Comparison of ENCODE assay signal across 1 cellular context in genomic region chr15:41661078-41661528, GRCh38.
TF ChIP-seq lines count a peak whose summit lies in the region.

No MANE protein-coding gene starts in this region.

TF ChIP-seq in K562, 482 proteins besides CTCF, POLR2A, EP300 and RAD21 (continued from another document):
- TF ChIP-seq CEBPZ (IDR thresholded peaks at IDR 0.05; ENCODE audit: borderline replicate concordance, low read depth, low read length) (no peak), PTRF (tag; IDR thresholded peaks at IDR 0.05) (no peak), BCLAF1 (IDR thresholded peaks at IDR 0.05; ENCODE audit: borderline replicate concordance in 1 of 2, control insufficient read depth in 1 of 2, low read depth in 2 of 2, low read length in 1 of 2) (0 out of 4 replicates have a peak, but pooled peaks of 1 of the 2 experiments have one; percentile 54), RBM34 (IDR thresholded peaks at IDR 0.05; ENCODE audit: borderline replicate concordance, insufficient read depth, low read length) (no peak), ZC3H4 (CRISPR knock-in tag; IDR thresholded peaks at IDR 0.05; ENCODE audit: borderline replicate concordance) (0 out of 2 replicates have a peak, but pooled peaks have one; percentile 5), HINFP (tag; conservative IDR thresholded peaks at IDR 0.05; ENCODE audit: low read depth) (no peak), PYGO2 (tag; IDR thresholded peaks at IDR 0.05) (0 out of 2 replicates have a peak, but pooled peaks have one; percentile 15), ZNF124 (CRISPR knock-in tag; IDR thresholded peaks at IDR 0.05) (no peak), MAZ (CRISPR knock-in tag; conservative IDR thresholded peaks at IDR 0.05 in 1 of 2, IDR thresholded peaks at IDR 0.05 in 1 of 2) (no peak), SMARCC2 (IDR thresholded peaks at IDR 0.05; ENCODE audit: low read depth) (no peak)
